28 cellular contexts compared by ENCODE assay signal in the genomic region with DNA sequence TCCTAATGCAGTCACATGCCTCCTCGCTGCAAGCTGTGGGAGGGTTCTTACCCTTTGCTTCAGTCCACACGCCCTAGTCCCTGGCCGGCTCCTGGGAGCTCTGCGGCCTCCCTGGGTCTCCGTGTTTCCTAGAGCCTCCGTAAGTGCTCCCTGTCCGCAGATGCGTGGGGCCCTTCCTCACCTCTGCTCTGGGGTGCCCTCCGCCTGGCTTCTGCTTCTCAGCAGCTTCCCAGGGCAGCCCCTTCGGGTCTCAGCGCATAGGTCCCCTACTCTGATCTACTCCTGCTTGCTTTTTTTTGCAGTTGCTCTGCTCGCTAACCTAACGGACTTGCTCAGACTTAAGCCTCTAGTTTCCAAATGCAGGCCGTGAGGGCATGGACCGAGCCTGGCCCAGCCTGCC. TPM values are rescaled to one million over a fixed set of nuclear protein-coding genes. Genes with fewer than 3 reads are reported as not detected.
DNase-seq lines count a peak whose midpoint lies in the region; ATAC-seq, FAIRE-seq and TF ChIP-seq lines count a peak whose summit lies in the region.
"Had no signal": no experiment of that assay in that cellular context is flagged by ENCODE, and none has a peak within 500 bp of the region (broad histone marks: within the 10 kb centered on the region; RNA-seq: fewer than 3 reads in every experiment).

No MANE protein-coding gene starts in this region.

- H3K4me3 ChIP-seq in kidney (ENCODE audit: low read length in 2 of 2) (no peak overlapping the region), spleen (no peak overlapping the region)
- H3K4me3 ChIP-seq: esophagus squamous epithelium, GM23248, heart right ventricle, right atrium auricular region, thoracic aorta, uterus had no signal

- H3K9ac ChIP-seq in kidney (ENCODE audit: low read length in 2 of 2) = no peak overlapping the region
- H3K9ac ChIP-seq: GM23248, parathyroid adenoma had no signal

- H3K9me3 ChIP-seq in kidney (ENCODE audit: control insufficient read depth in 1 of 2, low read length in 2 of 2) (no peaks in the 10 kb centered on the region), spleen (no peaks in the 10 kb centered on the region)
- H3K9me3 ChIP-seq: esophagus squamous epithelium, heart right ventricle, right atrium auricular region, thoracic aorta, uterus had no signal

- no peak overlapping the region for H3K27ac ChIP-seq in kidney (ENCODE audit: low read depth in 2 of 2, low read length in 2 of 2)
- no peak overlapping the region for H3K27ac ChIP-seq in spleen
- H3K27ac ChIP-seq: esophagus squamous epithelium, foreskin keratinocyte, GM23248, heart right ventricle, HL-60, parathyroid adenoma, right atrium auricular region, thoracic aorta, uterus had no signal

- H3K36me3 ChIP-seq in kidney (ENCODE audit: control insufficient read depth in 1 of 2, insufficient read depth in 2 of 2, low read length in 2 of 2) (peaks cover 13 to 21% of the 10 kb centered on the region in 2 donors), spleen (peaks cover 0 to 99% (median 55%) of the 10 kb centered on the region in 6 donors)
- H3K36me3 ChIP-seq: uterus had no signal

- POLR2A ChIA-PET in activated B cell treated with CpG ODN at 0.5 μM for 24 hours (lab: Charles Lee) = interaction anchor here (2.5 kb wide), 1 partner anchor 22 kb away, joined by 8 read pairs; the partner anchor contains the start of gene CAPN1

- ATAC-seq in activated B cell treated with CpG ODN at 0.5 μM for 24 hours (ENCODE audit: low read depth) (no peak), HG02981 (IDR thresholded peaks at IDR 0.05; ENCODE audit: unreplicated experiment) (no peak)
- ATAC-seq: foreskin keratinocyte had no signal

- H3K4me1 ChIP-seq in kidney (ENCODE audit: control insufficient read depth in 1 of 2, insufficient read depth in 1 of 2, low read depth in 1 of 2, low read length in 2 of 2) = no peaks in the 10 kb centered on the region
- peaks cover 0 to 21% (median 11%) of the 10 kb centered on the region in 6 donors for H3K4me1 ChIP-seq in spleen
- H3K4me1 ChIP-seq: esophagus squamous epithelium, foreskin keratinocyte, parathyroid adenoma, right atrium auricular region, uterus had no signal

- DNase-seq in activated effector memory CD4-positive, alpha-beta T cell treated with anti-CD3 and anti-CD28 coated beads, Interleukin-2, amount 50 U/mL, for 16 hours = peak; percentile 34
- DNase-seq in activated effector memory CD4-positive, alpha-beta T cell treated with Interleukin-2 at 50 U/mL for 16 hours = no peak
- DNase-seq in activated B cell treated with CpG ODN at 0.5 μM for 24 hours (peak; percentile 7), kidney (peak; percentile 23), spleen (peak; percentile 12), progenitor cell of endocrine pancreas (ENCODE audit: low spot score, unreplicated experiment) (no peak), D721Med (ENCODE audit: insufficient read length, low spot score) (no peak)
- DNase-seq: activated gamma-delta T cell, esophagus squamous epithelium, foreskin keratinocyte, heart right ventricle, mammary epithelial cell, NCI-H1417 treated with DMSO at 0.1 percent for 48 hours, uterus had no signal

- CTCF ChIA-PET in activated B cell treated with CpG ODN at 0.5 μM for 24 hours (lab: Charles Lee) = interaction anchor here (0.9 kb wide), 1 partner anchor 25 kb away, joined by 3 read pairs; no protein-coding TSS in a partner anchor

- H3K9me3 Mint-ChIP-seq in activated B cell treated with CpG ODN at 0.5 μM for 24 hours (no peaks in the 10 kb centered on the region), progenitor cell of endocrine pancreas (ENCODE audit: low read depth) (no peaks in the 10 kb centered on the region)
- H3K9me3 Mint-ChIP-seq: nephron progenitor cell; stimulated activated naive CD8-positive, alpha-beta T cell treated with anti-CD3 and anti-CD28 coated beads, Interleukin-15, amount 100 ng/mL, for 72 hours had no signal

- TF ChIP-seq CTCF in activated B cell treated with CpG ODN at 0.5 μM for 24 hours (IDR thresholded peaks at IDR 0.05) (no peak), kidney (IDR thresholded peaks at IDR 0.05; ENCODE audit: borderline replicate concordance, extremely low read depth, insufficient read depth) (no peak), spleen (IDR thresholded peaks at IDR 0.05 in 8 of 11, conservative IDR thresholded peaks at IDR 0.05 in 3 of 11) (no peak), progenitor cell of endocrine pancreas (IDR thresholded peaks at IDR 0.05; ENCODE audit: unreplicated experiment) (no peak), D721Med (IDR thresholded peaks at IDR 0.05; ENCODE audit: insufficient read depth, missing control alignments) (no peak)

- H3K27me3 Mint-ChIP-seq in activated B cell treated with CpG ODN at 0.5 μM for 24 hours (no peaks in the 10 kb centered on the region), progenitor cell of endocrine pancreas (no peaks in the 10 kb centered on the region)
- H3K27me3 Mint-ChIP-seq: stimulated activated naive CD8-positive, alpha-beta T cell treated with anti-CD3 and anti-CD28 coated beads, Interleukin-15, amount 100 ng/mL, for 72 hours had no signal

- no peaks in the 10 kb centered on the region for H3K27me3 ChIP-seq in spleen (replicated peaks in 1 of 7)
- H3K27me3 ChIP-seq: esophagus squamous epithelium, foreskin keratinocyte, heart right ventricle, right atrium auricular region, uterus had no signal

- H3K4me1 Mint-ChIP-seq in activated B cell treated with CpG ODN at 0.5 μM for 24 hours = peaks cover 3% of the 10 kb centered on the region
- peaks cover 10% of the 10 kb centered on the region for H3K4me1 Mint-ChIP-seq in progenitor cell of endocrine pancreas (ENCODE audit: low read depth)

- no peak overlapping the region for H3K27ac Mint-ChIP-seq in activated B cell treated with CpG ODN at 0.5 μM for 24 hours
- H3K27ac Mint-ChIP-seq in progenitor cell of endocrine pancreas = no peak overlapping the region
- H3K27ac Mint-ChIP-seq: activated CD8-positive, alpha-beta T cell treated with anti-CD3 and anti-CD28 coated beads, Interleukin-2, amount 10 ng/mL, durations not matched to agents 7 days and 5 days had no signal

- no peak overlapping the region for H3K4me3 Mint-ChIP-seq in activated B cell treated with CpG ODN at 0.5 μM for 24 hours
- H3K4me3 Mint-ChIP-seq in progenitor cell of endocrine pancreas (ENCODE audit: low read depth) = no peak overlapping the region
- H3K4me3 Mint-ChIP-seq: activated CD8-positive, alpha-beta T cell treated with anti-CD3 and anti-CD28 coated beads, Interleukin-2, amount 10 ng/mL, durations not matched to agents 7 days and 5 days; stimulated activated naive CD8-positive, alpha-beta T cell treated with anti-CD3 and anti-CD28 coated beads, Interleukin-15, amount 100 ng/mL, for 72 hours had no signal

- TF ChIP-seq POLR2A in spleen (IDR thresholded peaks at IDR 0.05) = no peak

- 94 to 95% (median 94%) methylated on average over 14 to 15 of the region's 15 CpGs for WGBS in spleen, 5 donors

- intact Hi-C loops in activated B cell treated with CpG ODN at 0.5 μM for 24 hours (cut with micrococcal nuclease) = loop anchor here (1.0 kb wide), 1 partner anchor 111 kb away; no protein-coding TSS in a partner anchor
- intact Hi-C loops in kidney (cut with DNase I) = no loop called here
- intact Hi-C loops in spleen (cut with DNase I; ENCODE audit: low total_unique reads) = loop anchor here (5.0 kb wide), 1 partner anchor 48 kb away; no protein-coding TSS in a partner anchor

- no peak for FAIRE-seq in kidney (lab: Jason Lieb, UNC)
- FAIRE-seq in D721Med (lab: Jason Lieb, UNC) = no peak
- FAIRE-seq: A204.1, endometrium had no signal

- H3K36me3 Mint-ChIP-seq in activated B cell treated with CpG ODN at 0.5 μM for 24 hours (ENCODE audit: low read depth) = peaks cover 70% of the 10 kb centered on the region
- peaks cover 25% of the 10 kb centered on the region for H3K36me3 Mint-ChIP-seq in progenitor cell of endocrine pancreas (ENCODE audit: insufficient read depth)

RNA-seq across cellular contexts. Expression of gene CAPN1, which starts 22.4 kb away (rescaled TPM):
- 239 and 260 TPM in 2 replicates for total RNA-seq in activated B cell treated with CpG ODN at 0.5 μM for 24 hours
- 328 TPM for total RNA-seq in kidney
- 92.5 TPM for polyA plus RNA-seq in kidney (ENCODE audit: insufficient read depth, low read depth, low replicate concordance)
- 100 to 1,000 TPM; 135 to 203 (median 161) TPM for total RNA-seq in spleen
- polyA plus RNA-seq in spleen = 100 to 1,000 TPM in 1 of 3 donors, 10 to 100 TPM in 2; 61.6 to 111 (median 73.3) TPM
- 239 and 245 TPM in 2 replicates for total RNA-seq in progenitor cell of endocrine pancreas

RNA-seq across cellular contexts. Expression of gene SPDYC, which starts 34.1 kb away (rescaled TPM):
- total RNA-seq in activated B cell treated with CpG ODN at 0.5 μM for 24 hours (not detected in 2 replicates), kidney (not detected), spleen (not detected), progenitor cell of endocrine pancreas (not detected in 2 replicates)
- polyA plus RNA-seq in kidney (ENCODE audit: insufficient read depth, low read depth, low replicate concordance) (0.43 TPM), spleen (under 1 TPM in 1 of 3 donors, not detected in 2; 0.11 TPM)
- total RNA-seq: activated CD8-positive, alpha-beta T cell treated with anti-CD3 and anti-CD28 coated beads, Interleukin-2, amount 10 ng/mL, durations not matched to agents 7 days and 5 days; Calu3; dermis blood vessel endothelial cell; esophagus squamous epithelium; foreskin keratinocyte; GM23248; heart right ventricle; mammary epithelial cell; right atrium auricular region; T-helper 2 cell treated with Interferon-gamma antibody and Interleukin-4, amounts not matched to agents 100 ng/mL and 5 ng/mL, for 36 hours; thoracic aorta; uterus had no signal
- polyA plus RNA-seq: foreskin keratinocyte, GM23248, heart right ventricle, mammary epithelial cell had no signal

RNA-seq across cellular contexts. Expression of gene POLA2, which starts 57.6 kb away (rescaled TPM):
- total RNA-seq in activated B cell treated with CpG ODN at 0.5 μM for 24 hours (37.1 and 43.4 TPM in 2 replicates), kidney (6.5 TPM), spleen (10 to 100 TPM; 10.6 to 25.9 (median 19.1) TPM), progenitor cell of endocrine pancreas (24.4 and 27.4 TPM in 2 replicates)
- polyA plus RNA-seq in kidney (ENCODE audit: insufficient read depth, low read depth, low replicate concordance) (13.6 TPM), spleen (10 to 100 TPM in 2 of 3 donors, 1 to 10 TPM in 1; 9.0 to 12.2 (median 10.7) TPM)

Comparison
In these comparisons a context has a peak if more than half of its experiments do, and no peak if none do; other contexts are left out.
1. DNase-seq: peak in activated effector memory CD4-positive, alpha-beta T cell treated with anti-CD3 and anti-CD28 coated beads, Interleukin-2, amount 50 U/mL, for 16 hours (single experiment), activated B cell treated with CpG ODN at 0.5 μM for 24 hours (single experiment), kidney (single experiment) and spleen (single experiment); none in activated effector memory CD4-positive, alpha-beta T cell treated with Interleukin-2 at 50 U/mL for 16 hours (single experiment), progenitor cell of endocrine pancreas (single experiment) and D721Med (single experiment).